Comparison of ENCODE assay signal across 29 cellular contexts in the genomic region with DNA sequence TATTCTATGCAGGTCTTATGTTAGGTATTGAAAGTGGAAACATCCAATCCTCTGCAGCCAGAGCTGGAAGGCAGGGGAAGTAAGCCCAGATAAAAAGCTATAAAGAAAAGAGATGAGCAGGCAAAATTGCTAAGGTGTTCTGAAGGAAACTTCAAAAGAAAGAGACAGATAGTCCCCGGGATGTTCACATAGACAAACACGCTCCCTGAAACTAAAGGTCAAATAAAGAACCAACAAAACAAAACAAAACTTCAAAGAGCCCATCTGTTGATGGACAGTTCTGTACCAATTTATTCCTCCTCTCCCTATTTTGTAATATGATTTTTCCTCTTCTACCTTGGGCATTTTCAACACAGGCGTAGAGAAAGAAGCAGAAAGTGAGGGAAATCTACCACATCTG.
"Had no signal": no experiment of that assay in that cellular context is flagged by ENCODE, and none has a peak within 500 bp of the region (broad histone marks: within the 10 kb centered on the region; RNA-seq: fewer than 3 reads in every experiment).

No MANE protein-coding gene starts in this region.

- H3K27ac ChIP-seq: stomach, suprapubic skin, testis, thoracic aorta, thyroid gland, tibial artery, tibial nerve, transverse colon, upper lobe of left lung, upper lobe of right lung, uterus, vagina had no signal

- H3K27ac Mint-ChIP-seq: stimulated activated effector memory CD8-positive, alpha-beta T cell treated with anti-CD3 and anti-CD28 coated beads, Interleukin-12 subunit alpha, Interleukin-12 subunit beta, amount 100 ng/mL, for 72 hours; stimulated activated memory B cell treated with anti-CD40 and anti-IgM and Interleukin-4, amounts not matched to agents 10 μg/mL and 1 μg/mL and 100 μg/mL, for 72 hours; stimulated activated naive B cell treated with anti-CD40 and anti-IgM and Interleukin-4, amounts not matched to agents 10 μg/mL and 1 μg/mL and 100 μg/mL, for 72 hours; stimulated activated naive CD8-positive, alpha-beta T cell treated with anti-CD3 and anti-CD28 coated beads, Interleukin-15, amount 100 ng/mL, for 72 hours; stimulated activated naive CD8-positive, alpha-beta T cell treated with anti-CD3 and anti-CD28 coated beads, Interleukin-15, Interleukin-2, amounts not matched to agents 100 ng/mL and 50 ng/mL, for 24 hours; type B pancreatic cell had no signal

- H3K4me3 Mint-ChIP-seq: stimulated activated effector memory CD8-positive, alpha-beta T cell treated with anti-CD3 and anti-CD28 coated beads, Interleukin-12 subunit alpha, Interleukin-12 subunit beta, amount 100 ng/mL, for 72 hours; stimulated activated memory B cell treated with anti-CD40 and anti-IgM and Interleukin-4, amounts not matched to agents 10 μg/mL and 1 μg/mL and 100 μg/mL, for 72 hours; stimulated activated naive B cell treated with anti-CD40 and anti-IgM and Interleukin-4, amounts not matched to agents 10 μg/mL and 1 μg/mL and 100 μg/mL, for 72 hours; stimulated activated naive CD8-positive, alpha-beta T cell treated with anti-CD3 and anti-CD28 coated beads, Interleukin-15, Interleukin-2, amounts not matched to agents 100 ng/mL and 50 ng/mL, for 24 hours; type B pancreatic cell had no signal

- H3K27me3 Mint-ChIP-seq: type B pancreatic cell had no signal

- DNase-seq: stimulated activated CD4-positive, alpha-beta T cell treated with anti-CD3 and anti-CD28 coated beads, Interleukin-2, amount 100 ng/mL, for 48 hours; stimulated activated CD4-positive, alpha-beta T cell treated with anti-CD3 and anti-CD28 coated beads, Interleukin-4, amount 100 ng/mL, for 1 hour; stimulated activated CD4-positive, alpha-beta T cell treated with anti-CD3 and anti-CD28 coated beads, Interleukin-4, amount 100 ng/mL, for 24 hours; stimulated activated CD4-positive, alpha-beta T cell treated with anti-CD3 and anti-CD28 coated beads, Interleukin-4, amount 100 ng/mL, for 4 hours; stimulated activated CD8-positive, alpha-beta memory T cell treated with anti-CD3 and anti-CD28 coated beads, Interleukin-4, amount 100 ng/mL, for 48 hours; stimulated activated naive B cell treated with anti-CD40 and anti-IgM and Interleukin-4, amounts not matched to agents 10 μg/mL and 1 μg/mL and 100 μg/mL, for 72 hours; stimulated activated naive CD4-positive, alpha-beta T cell; stimulated activated naive CD4-positive, alpha-beta T cell treated with Interleukin-2 at 50 U/mL for 16 hours; stimulated activated naive CD8-positive, alpha-beta T cell treated with anti-CD3 and anti-CD28 coated beads, Interleukin-15, amount 100 ng/mL, for 72 hours; stimulated activated naive CD8-positive, alpha-beta T cell treated with anti-CD3 and anti-CD28 coated beads, Interleukin-15, Interleukin-2, amounts not matched to agents 100 U/mL and 50 U/mL, for 24 hours; stomach; substantia nigra; testis; thyroid gland; tibial artery; transverse colon; trophoblast cell; upper lobe of left lung; upper lobe of right lung; uterus had no signal

- ATAC-seq: stimulated activated effector memory CD8-positive, alpha-beta T cell treated with anti-CD3 and anti-CD28 coated beads, Interleukin-12 subunit alpha, Interleukin-12 subunit beta, amount 100 ng/mL, for 72 hours; stimulated activated naive CD8-positive, alpha-beta T cell treated with anti-CD3 and anti-CD28 coated beads, Interleukin-15, Interleukin-2, amounts not matched to agents 100 U/mL and 50 U/mL, for 24 hours; upper lobe of right lung had no signal

- H3K4me1 ChIP-seq: stomach, suprapubic skin, testis, thyroid gland, tibial artery, tibial nerve, transverse colon, upper lobe of left lung, upper lobe of right lung, uterus, vagina had no signal

- H3K4me3 ChIP-seq: stomach, suprapubic skin, testis, thoracic aorta, thyroid gland, tibial artery, tibial nerve, transverse colon, upper lobe of left lung, upper lobe of right lung, uterus, vagina had no signal

- H3K9me3 Mint-ChIP-seq: stimulated activated effector memory CD8-positive, alpha-beta T cell treated with anti-CD3 and anti-CD28 coated beads, Interleukin-12 subunit alpha, Interleukin-12 subunit beta, amount 100 ng/mL, for 72 hours; type B pancreatic cell had no signal

- H3K36me3 ChIP-seq: stomach, suprapubic skin, thoracic aorta, thyroid gland, tibial artery, tibial nerve, transverse colon, upper lobe of left lung, upper lobe of right lung, uterus, vagina had no signal

- H3K9me3 ChIP-seq: stomach, suprapubic skin, testis, thoracic aorta, thyroid gland, tibial artery, transverse colon, upper lobe of left lung, upper lobe of right lung, uterus, vagina had no signal

- H3K27me3 ChIP-seq: stomach, suprapubic skin, testis, thyroid gland, tibial nerve, transverse colon, upper lobe of left lung, upper lobe of right lung, uterus, vagina had no signal

- FAIRE-seq: urothelium cell line had no signal

- H3K36me3 Mint-ChIP-seq: stimulated activated memory B cell treated with anti-CD40 and anti-IgM and Interleukin-4, amounts not matched to agents 10 μg/mL and 1 μg/mL and 100 μg/mL, for 72 hours had no signal
